ENCODE assay signal across 1 cellular context in genomic region chr12:45991289-45992249, GRCh38.
TF ChIP-seq lines count a peak whose summit lies in the region.

No MANE protein-coding gene starts in this region.

TF ChIP-seq in GM12878, 131 proteins besides CTCF, POLR2A, EP300 and RAD21 (continued from another document):
- TF ChIP-seq ZBTB11 (CRISPR knock-in tag; IDR thresholded peaks at IDR 0.05) (no peak), HDAC2 (IDR thresholded peaks at IDR 0.05) (no peak), ZNF592 (IDR thresholded peaks at IDR 0.05) (no peak), CEBPZ (IDR thresholded peaks at IDR 0.05; ENCODE audit: low read depth, low read length) (no peak)
TF ChIP-seq in GM12878: peak in this region for 48.
